ENCODE assay signal across 8 cellular contexts in genomic region chr10:31927597-31928530, GRCh38. TPM values are rescaled to one million over a fixed set of nuclear protein-coding genes. Genes with fewer than 3 reads are reported as not detected.
DNase-seq lines count a peak whose midpoint lies in the region; ATAC-seq and TF ChIP-seq lines count a peak whose summit lies in the region.

No MANE protein-coding gene starts in this region.

- H3K27ac Mint-ChIP-seq in CD4-positive, alpha-beta T cell = peak overlapping the region; percentile 82
- peak overlapping the region; percentile 83 to 89 for H3K27ac Mint-ChIP-seq in natural killer cell

- POLR2A ChIA-PET in CD4-positive, alpha-beta T cell (lab: Charles Lee) = interaction anchor here (0.7 to 2.6 kb wide), 9 partner anchors 14 to 896 kb away, joined by 3 to 14 read pairs (median 4); partner anchors contain the start of gene ZNF438

- H3K27ac ChIP-seq in CD4-positive, alpha-beta T cell (ENCODE audit: low read depth, low read length) = peak overlapping the region; percentile 69
- H3K27ac ChIP-seq in Peyer's patch (peak overlapping the region; percentile 88 to 97 (median 95)), tibial artery (peak overlapping the region; percentile 94 to 96)

- H3K4me1 ChIP-seq in Peyer's patch (peaks cover 0 to 13% (median 5%) of the 10 kb centered on the region in 4 donors), tibial artery (peaks cover 0 to 33% (median 12%) of the 10 kb centered on the region in 4 donors)

- H3K36me3 ChIP-seq in Peyer's patch (no peaks in the 10 kb centered on the region), tibial artery (no peaks in the 10 kb centered on the region)

- intact Hi-C loops in CD4-positive, alpha-beta T cell (cut with DNase I, micrococcal nuclease) = loop anchor here (2.0 to 10.0 kb wide), 11 partner anchors 46 to 1207 kb away; partner anchors contain the start of genes CCDC7 (in 1 of the 2), EPC1 (in 1 of the 2) and KIF5B (in 1 of the 2)
- intact Hi-C loops in natural killer cell (cut with micrococcal nuclease) (loop anchor here (5.0 kb wide), 1 partner anchor 66 kb away; no protein-coding TSS in a partner anchor), tibial artery (cut with DNase I; ENCODE audit: low total_unique reads) (no loop called here)

- H3K4me3 Mint-ChIP-seq in CD4-positive, alpha-beta T cell = peak overlapping the region; percentile 97
- peak overlapping the region; percentile 97 for H3K4me3 Mint-ChIP-seq in natural killer cell

- peaks cover 62% of the 10 kb centered on the region for H3K4me1 Mint-ChIP-seq in CD4-positive, alpha-beta T cell (ENCODE audit: low read depth)
- peaks cover 71 to 72% of the 10 kb centered on the region in 2 donors for H3K4me1 Mint-ChIP-seq in natural killer cell

- H3K9me3 ChIP-seq in CD4-positive, alpha-beta T cell (ENCODE audit: control insufficient read depth, low read length) = no peaks in the 10 kb centered on the region
- H3K9me3 ChIP-seq in Peyer's patch = no peaks in the 10 kb centered on the region
- no peaks in the 10 kb centered on the region for H3K9me3 ChIP-seq in tibial artery

- ATAC-seq in CD4-positive, alpha-beta T cell (ENCODE audit: poor library complexity) = peak; percentile 39
- ATAC-seq in GM19438 (IDR thresholded peaks at IDR 0.05; ENCODE audit: low read depth, unreplicated experiment) (peak; percentile 35), HG03558 (IDR thresholded peaks at IDR 0.05; ENCODE audit: extremely low read depth, unreplicated experiment) (peak; percentile 17), natural killer cell (peak; percentile 43 to 65 (median 56))

- no peak for TF ChIP-seq CTCF in CD4-positive, alpha-beta T cell (IDR thresholded peaks at IDR 0.05)
- TF ChIP-seq CTCF in Peyer's patch (IDR thresholded peaks at IDR 0.05) (peak in 3 of 6 experiments; percentile 36 to 43 (median 39)), fibroblast of the aortic adventitia (IDR thresholded peaks at IDR 0.05; ENCODE audit: insufficient read depth, low read length) (peak; percentile 62), natural killer cell (IDR thresholded peaks at IDR 0.05) (no peak), tibial artery (IDR thresholded peaks at IDR 0.05) (peak; percentile 31 to 42)

- no peak for TF ChIP-seq POLR2A in Peyer's patch (IDR thresholded peaks at IDR 0.05)

- no peaks in the 10 kb centered on the region for H3K27me3 ChIP-seq in CD4-positive, alpha-beta T cell (ENCODE audit: control insufficient read depth, insufficient read depth, low read length)
- H3K27me3 ChIP-seq in Peyer's patch (no peaks in the 10 kb centered on the region), tibial artery (no peaks in the 10 kb centered on the region)

- DNase-seq in CD4-positive, alpha-beta T cell = peak; percentile 28 to 67 (median 45)
- peak; percentile 62 to 82 (median 74) for DNase-seq in Peyer's patch
- DNase-seq in activated effector memory CD4-positive, alpha-beta T cell treated with anti-CD3 and anti-CD28 coated beads, Interleukin-2, amount 50 U/mL, for 16 hours = peak; percentile 81
- peak; percentile 56 for DNase-seq in fibroblast of the aortic adventitia (ENCODE audit: low read depth)
- peak; percentile 46 for DNase-seq in natural killer cell
- DNase-seq in tibial artery = peak; percentile 48 to 80

- H3K4me3 ChIP-seq in Peyer's patch = peak overlapping the region; percentile 62 to 98 (median 81)
- peak overlapping the region; percentile 78 for H3K4me3 ChIP-seq in fibroblast of the aortic adventitia (ENCODE audit: low read depth, low read length)
- H3K4me3 ChIP-seq in tibial artery = peak overlapping the region; percentile 75 to 85

- H3K36me3 Mint-ChIP-seq in CD4-positive, alpha-beta T cell (ENCODE audit: low read depth) = peaks cover 16% of the 10 kb centered on the region
- no peaks in the 10 kb centered on the region for H3K36me3 Mint-ChIP-seq in natural killer cell

- CTCF ChIA-PET in CD4-positive, alpha-beta T cell (lab: Charles Lee) = no interaction called here

- H3K9me3 Mint-ChIP-seq in CD4-positive, alpha-beta T cell = no peaks in the 10 kb centered on the region
- H3K9me3 Mint-ChIP-seq in natural killer cell = no peaks in the 10 kb centered on the region

- H3K27me3 Mint-ChIP-seq in CD4-positive, alpha-beta T cell = no peaks in the 10 kb centered on the region
- no peaks in the 10 kb centered on the region for H3K27me3 Mint-ChIP-seq in natural killer cell (ENCODE audit: low read depth in 2 of 2)

RNA-seq across cellular contexts. Expression of gene ARHGAP12, which starts 0.8 kb away (rescaled TPM):
- total RNA-seq in CD4-positive, alpha-beta T cell = 10 to 100 TPM; 40.3 to 41.1 TPM
- total RNA-seq in Peyer's patch = 10 to 100 TPM; 46.7 to 56.9 (median 52.4) TPM
- 44.2 and 77.9 TPM in 2 replicates for total RNA-seq in fibroblast of the aortic adventitia (ENCODE audit: low replicate concordance)
- total RNA-seq in natural killer cell = 10 to 100 TPM; 35.1 to 40.2 (median 40.2) TPM

Comparison
In these comparisons a context has a peak if more than half of its experiments do, and no peak if none do; other contexts are left out.
1. Peak in every context shown above with its lines: DNase-seq, ATAC-seq, H3K4me3 ChIP-seq and H3K27ac ChIP-seq.
2. CTCF ChIP-seq: peak in fibroblast of the aortic adventitia (single experiment) and tibial artery (2 of 2); none in CD4-positive, alpha-beta T cell (single experiment) and natural killer cell (single experiment).